In genomic region chr17:64657610-64658125, GRCh38 we compare ENCODE assay signal across 2 cellular contexts.
TF ChIP-seq lines count a peak whose summit lies in the region.

No MANE protein-coding gene starts in this region.

TF ChIP-seq in A549, 52 proteins besides CTCF, POLR2A, EP300 and RAD21 (continued from another document):
- TF ChIP-seq ATOH8 (CRISPR knock-in tag; IDR thresholded peaks at IDR 0.05; ENCODE audit: low read depth) (no peak), HOXA7 (CRISPR knock-in tag; IDR thresholded peaks at IDR 0.05) (no peak), EHMT2 (IDR thresholded peaks at IDR 0.05; ENCODE audit: low read depth) (no peak), BCL3 (IDR thresholded peaks at IDR 0.05) (no peak), EHF (CRISPR knock-in tag; IDR thresholded peaks at IDR 0.05) (no peak), KDM1A (IDR thresholded peaks at IDR 0.05; ENCODE audit: low read depth) (no peak), ZC3H11A (IDR thresholded peaks at IDR 0.05) (no peak)

TF ChIP-seq in GM23338, 12 proteins besides CTCF, POLR2A, EP300 and RAD21 (continued from another document):
- TF ChIP-seq ZNF462 (CRISPR knock-in tag; IDR thresholded peaks at IDR 0.05), result no peak
- TF ChIP-seq ZNF331 (CRISPR knock-in tag; IDR thresholded peaks at IDR 0.05; ENCODE audit: low read depth), result no peak
- TF ChIP-seq STAT1 (IDR thresholded peaks at IDR 0.05; ENCODE audit: unreplicated experiment), result no peak
- TF ChIP-seq POLR2AphosphoS5 (IDR thresholded peaks at IDR 0.05; ENCODE audit: low read depth), result no peak
- TF ChIP-seq CREB1 (CRISPR knock-in tag; IDR thresholded peaks at IDR 0.05; ENCODE audit: low read depth), result no peak
